In the genomic region with DNA sequence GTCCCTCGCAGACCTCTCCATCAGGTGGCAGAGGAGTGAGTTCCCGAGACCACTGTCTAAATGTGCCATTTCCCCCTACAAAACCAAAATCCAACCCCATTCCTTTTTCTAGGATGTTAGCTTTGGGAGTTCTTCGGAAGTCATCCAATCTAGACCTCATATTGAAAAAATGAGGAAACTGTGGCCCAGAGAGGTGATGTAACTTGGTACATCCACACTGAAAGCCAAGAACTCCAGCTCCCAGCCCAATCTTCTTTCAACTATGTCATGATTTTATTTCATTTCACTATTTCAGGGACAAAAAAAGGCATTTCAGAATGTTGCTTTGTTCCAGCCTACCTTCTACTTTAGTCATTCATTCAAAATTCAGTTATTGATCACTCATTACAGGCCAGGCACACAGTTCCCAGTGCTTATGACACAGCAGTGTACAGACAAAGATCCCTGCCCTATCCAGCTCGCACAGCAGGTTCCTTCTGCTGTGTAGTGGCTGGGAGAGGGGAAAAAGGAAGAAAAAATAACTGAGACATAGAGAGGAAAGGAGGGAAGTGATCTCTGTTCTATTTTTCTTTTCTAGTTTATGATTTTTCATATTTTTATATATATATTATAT, we compare ENCODE assay signal across 1 cellular context.
TF ChIP-seq lines count a peak whose summit lies in the region.

No MANE protein-coding gene starts in this region.

TF ChIP-seq in K562, 482 proteins besides CTCF, POLR2A, EP300 and RAD21:
- TF ChIP-seq, protein P1, sequence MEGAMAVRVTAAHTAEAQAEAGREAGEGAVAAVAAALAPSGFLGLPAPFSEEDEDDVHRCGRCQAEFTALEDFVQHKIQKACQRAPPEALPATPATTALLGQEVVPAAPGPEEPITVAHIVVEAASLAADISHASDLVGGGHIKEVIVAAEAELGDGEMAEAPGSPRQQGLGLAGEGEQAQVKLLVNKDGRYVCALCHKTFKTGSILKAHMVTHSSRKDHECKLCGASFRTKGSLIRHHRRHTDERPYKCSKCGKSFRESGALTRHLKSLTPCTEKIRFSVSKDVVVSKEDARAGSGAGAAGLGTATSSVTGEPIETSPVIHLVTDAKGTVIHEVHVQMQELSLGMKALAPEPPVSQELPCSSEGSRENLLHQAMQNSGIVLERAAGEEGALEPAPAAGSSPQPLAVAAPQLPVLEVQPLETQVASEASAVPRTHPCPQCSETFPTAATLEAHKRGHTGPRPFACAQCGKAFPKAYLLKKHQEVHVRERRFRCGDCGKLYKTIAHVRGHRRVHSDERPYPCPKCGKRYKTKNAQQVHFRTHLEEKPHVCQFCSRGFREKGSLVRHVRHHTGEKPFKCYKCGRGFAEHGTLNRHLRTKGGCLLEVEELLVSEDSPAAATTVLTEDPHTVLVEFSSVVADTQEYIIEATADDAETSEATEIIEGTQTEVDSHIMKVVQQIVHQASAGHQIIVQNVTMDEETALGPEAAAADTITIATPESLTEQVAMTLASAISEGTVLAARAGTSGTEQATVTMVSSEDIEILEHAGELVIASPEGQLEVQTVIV (CRISPR knock-in tag; IDR thresholded peaks at IDR 0.05; ENCODE audit: borderline replicate concordance) = no peak
- TF ChIP-seq, protein P2, sequence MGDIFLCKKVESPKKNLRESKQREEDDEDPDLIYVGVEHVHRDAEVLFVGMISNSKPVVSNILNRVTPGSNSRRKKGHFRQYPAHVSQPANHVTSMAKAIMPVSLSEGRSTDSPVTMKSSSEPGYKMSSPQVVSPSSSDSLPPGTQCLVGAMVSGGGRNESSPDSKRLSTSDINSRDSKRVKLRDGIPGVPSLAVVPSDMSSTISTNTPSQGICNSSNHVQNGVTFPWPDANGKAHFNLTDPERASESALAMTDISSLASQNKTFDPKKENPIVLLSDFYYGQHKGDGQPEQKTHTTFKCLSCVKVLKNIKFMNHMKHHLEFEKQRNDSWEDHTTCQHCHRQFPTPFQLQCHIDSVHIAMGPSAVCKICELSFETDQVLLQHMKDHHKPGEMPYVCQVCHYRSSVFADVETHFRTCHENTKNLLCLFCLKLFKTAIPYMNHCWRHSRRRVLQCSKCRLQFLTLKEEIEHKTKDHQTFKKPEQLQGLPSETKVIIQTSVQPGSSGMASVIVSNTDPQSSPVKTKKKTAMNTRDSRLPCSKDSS (IDR thresholded peaks at IDR 0.05; ENCODE audit: low read depth, partially characterized antibody) = no peak
- TF ChIP-seq, protein P3, sequence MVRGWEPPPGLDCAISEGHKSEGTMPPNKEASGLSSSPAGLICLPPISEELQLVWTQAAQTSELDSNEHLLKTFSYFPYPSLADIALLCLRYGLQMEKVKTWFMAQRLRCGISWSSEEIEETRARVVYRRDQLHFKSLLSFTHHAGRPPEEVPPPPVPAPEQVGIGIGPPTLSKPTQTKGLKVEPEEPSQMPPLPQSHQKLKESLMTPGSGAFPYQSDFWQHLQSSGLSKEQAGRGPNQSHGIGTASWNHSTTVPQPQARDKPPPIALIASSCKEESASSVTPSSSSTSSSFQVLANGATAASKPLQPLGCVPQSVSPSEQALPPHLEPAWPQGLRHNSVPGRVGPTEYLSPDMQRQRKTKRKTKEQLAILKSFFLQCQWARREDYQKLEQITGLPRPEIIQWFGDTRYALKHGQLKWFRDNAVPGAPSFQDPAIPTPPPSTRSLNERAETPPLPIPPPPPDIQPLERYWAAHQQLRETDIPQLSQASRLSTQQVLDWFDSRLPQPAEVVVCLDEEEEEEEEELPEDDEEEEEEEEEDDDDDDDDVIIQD (CRISPR knock-in tag; IDR thresholded peaks at IDR 0.05) = no peak
- TF ChIP-seq CEBPG (CRISPR knock-in tag; IDR thresholded peaks at IDR 0.05) (no peak), CEBPG (tag; conservative IDR thresholded peaks at IDR 0.05 in 1 of 2, IDR thresholded peaks at IDR 0.05 in 1 of 2) (peak in 1 of 2 experiments; percentile 54; a peak in 1 of 4 replicates), KLF10 (CRISPR knock-in tag; IDR thresholded peaks at IDR 0.05) (no peak)
TF ChIP-seq in K562: peak in this region for 1.
